Comparison of ENCODE assay signal across 1 cellular context in genomic region chr11:66335531-66336233, GRCh38.
TF ChIP-seq lines count a peak whose summit lies in the region.

No MANE protein-coding gene starts in this region.

TF ChIP-seq in WTC11, 78 proteins besides CTCF, POLR2A, EP300 and RAD21 (continued from another document):
- TF ChIP-seq AFF4 (CRISPR knock-in tag; IDR thresholded peaks at IDR 0.05; ENCODE audit: borderline replicate concordance) = no peak
- no peak for TF ChIP-seq ZNF232 (CRISPR knock-in tag; IDR thresholded peaks at IDR 0.05)
- TF ChIP-seq AR (CRISPR knock-in tag; IDR thresholded peaks at IDR 0.05) = no peak
- TF ChIP-seq RELA (CRISPR knock-in tag; IDR thresholded peaks at IDR 0.05; ENCODE audit: borderline replicate concordance) = no peak
